2 cellular contexts compared by ENCODE assay signal in genomic region chr19:18049390-18049789, GRCh38.
A peak's percentile ranks its signal among the peaks of the same experiment; 100 is the strongest.
TF ChIP-seq lines count a peak whose summit lies in the region.

No MANE protein-coding gene starts in this region.

TF ChIP-seq in IMR-90, 13 proteins besides CTCF, POLR2A, EP300 and RAD21:
- TF ChIP-seq MAZ (IDR thresholded peaks at IDR 0.05; ENCODE audit: borderline replicate concordance, low read depth, low read length): no peak
- TF ChIP-seq RCOR1 (IDR thresholded peaks at IDR 0.05; ENCODE audit: insufficient replicate concordance, low read length): no peak
- no peak for TF ChIP-seq SMC3 (IDR thresholded peaks at IDR 0.05; ENCODE audit: low read depth, low read length)
- TF ChIP-seq FOS (IDR thresholded peaks at IDR 0.05; ENCODE audit: low read depth, low read length): no peak
- no peak for TF ChIP-seq RFX5 (IDR thresholded peaks at IDR 0.05; ENCODE audit: low read depth, low read length)
- no peak for TF ChIP-seq BHLHE40 (IDR thresholded peaks at IDR 0.05; ENCODE audit: low read depth, low read length)
- TF ChIP-seq MXI1 (IDR thresholded peaks at IDR 0.05; ENCODE audit: borderline replicate concordance, low read depth, low read length): no peak
- no peak for TF ChIP-seq CHD1 (IDR thresholded peaks at IDR 0.05; ENCODE audit: low read depth, low read length)
- no peak for TF ChIP-seq USF2 (IDR thresholded peaks at IDR 0.05; ENCODE audit: low read depth, low read length)
- TF ChIP-seq ELK1 (IDR thresholded peaks at IDR 0.05; ENCODE audit: borderline replicate concordance, low read depth, low read length): no peak
- TF ChIP-seq NFE2L2 (IDR thresholded peaks at IDR 0.05; ENCODE audit: low read depth, low read length): no peak
- no peak for TF ChIP-seq MAFK (IDR thresholded peaks at IDR 0.05; ENCODE audit: low read depth, low read length)
- no peak for TF ChIP-seq CEBPB (IDR thresholded peaks at IDR 0.05; ENCODE audit: low read depth, low read length)

TF ChIP-seq in HepG2, 621 proteins besides CTCF, POLR2A, EP300 and RAD21:
- no peak for TF ChIP-seq SP1 (IDR thresholded peaks at IDR 0.05)
- TF ChIP-seq SP1 (CRISPR knock-in tag; IDR thresholded peaks at IDR 0.05): no peak
- TF ChIP-seq GABPB1 (CRISPR knock-in tag; IDR thresholded peaks at IDR 0.05): peak; percentile 51; the same call in 1 of the 2 replicates
- TF ChIP-seq HOMEZ (CRISPR knock-in tag; IDR thresholded peaks at IDR 0.05; ENCODE audit: low read depth): no peak
- no peak for TF ChIP-seq NFYB (CRISPR knock-in tag; IDR thresholded peaks at IDR 0.05)
- no peak for TF ChIP-seq AKNA (CRISPR knock-in tag; IDR thresholded peaks at IDR 0.05; ENCODE audit: borderline replicate concordance)
- TF ChIP-seq SP4 (CRISPR knock-in tag; IDR thresholded peaks at IDR 0.05): no peak
- TF ChIP-seq CERS6 (CRISPR knock-in tag; IDR thresholded peaks at IDR 0.05): no peak
- TF ChIP-seq GABPA (IDR thresholded peaks at IDR 0.05; ENCODE audit: low read depth, low read length): 0 out of 2 replicates have a peak, but pooled peaks have one; percentile 11
- TF ChIP-seq GABPA (CRISPR knock-in tag; IDR thresholded peaks at IDR 0.05; ENCODE audit: low read depth): peak; percentile 62; the same call in 1 of the 2 replicates
- TF ChIP-seq CENPT (CRISPR knock-in tag; IDR thresholded peaks at IDR 0.05; ENCODE audit: low read depth): no peak
- peak; percentile 52 for TF ChIP-seq ZNF687 (CRISPR knock-in tag; IDR thresholded peaks at IDR 0.05)
- TF ChIP-seq ZNF143 (CRISPR knock-in tag; IDR thresholded peaks at IDR 0.05): peak; percentile 67
- no peak for TF ChIP-seq ZMYM2 (CRISPR knock-in tag; IDR thresholded peaks at IDR 0.05)
- no peak for TF ChIP-seq REPIN1 (CRISPR knock-in tag; IDR thresholded peaks at IDR 0.05; ENCODE audit: borderline replicate concordance, low read depth)
- no peak for TF ChIP-seq PRMT3 (CRISPR knock-in tag; IDR thresholded peaks at IDR 0.05; ENCODE audit: borderline replicate concordance, low read depth)
- no peak for TF ChIP-seq DDIT3 (CRISPR knock-in tag; IDR thresholded peaks at IDR 0.05)
- no peak for TF ChIP-seq IRF9 (CRISPR knock-in tag; IDR thresholded peaks at IDR 0.05; ENCODE audit: borderline replicate concordance)
